17 cellular contexts compared by ENCODE assay signal in genomic region chr15:36370735-36371115, GRCh38.
A peak's percentile ranks its signal among the peaks of the same experiment; 100 is the strongest.
DNase-seq lines count a peak whose midpoint lies in the region; ATAC-seq and TF ChIP-seq lines count a peak whose summit lies in the region.
"Had no signal": no experiment of that assay in that cellular context is flagged by ENCODE, and none has a peak within 500 bp of the region (broad histone marks: within the 10 kb centered on the region; RNA-seq: fewer than 3 reads in every experiment).

No MANE protein-coding gene starts in this region.

- H3K27ac ChIP-seq in A673 (ENCODE audit: low read depth, low read length, poor library complexity, severe bottlenecking) (no peak overlapping the region), HCT116 (ENCODE audit: low read depth, low read length) (peak overlapping the region; percentile 88; the same call in 1 of the 2 replicates), foreskin keratinocyte (peak overlapping the region; percentile 25)
- H3K27ac ChIP-seq: vagina had no signal

- H3K4me3 ChIP-seq in A673 (ENCODE audit: low read depth, low read length, poor library complexity, severe bottlenecking) (no peak overlapping the region), HCT116 (replicated peaks in 1 of 2; ENCODE audit: low read depth in 1 of 2, low read length in 2 of 2) (no peak overlapping the region)
- H3K4me3 ChIP-seq: vagina had no signal

- RAD21 ChIA-PET in HCT116 (lab: Charles Lee; ENCODE audit: low non-redundant PET in 1 of 2, low total read pairs in 2 of 2, uncharacterized antibody in 2 of 2, unreplicated experiment in 2 of 2), result no interaction called here

- H3K4me1 Mint-ChIP-seq in WTC11 (peaks cover 4% of the 10 kb centered on the region), T-cell (no peaks in the 10 kb centered on the region)

- no peak overlapping the region for H3K27ac Mint-ChIP-seq in WTC11
- no peak overlapping the region for H3K27ac Mint-ChIP-seq in T-cell

- H3K36me3 ChIP-seq in A673 (ENCODE audit: insufficient read depth, low read length, poor library complexity, severe bottlenecking) (no peaks in the 10 kb centered on the region), HCT116 (ENCODE audit: control insufficient read depth in 1 of 2, insufficient read depth in 2 of 2, low read length in 2 of 2) (peaks cover 0 to 2% of the 10 kb centered on the region in 2 experiments; a peak in 1 of 4 replicates)
- H3K36me3 ChIP-seq: vagina had no signal

- CTCF ChIA-PET in A673 (lab: Charles Lee), result no interaction called here
- CTCF ChIA-PET in HCT116 (lab: Charles Lee), result no interaction called here
- CTCF ChIA-PET in WTC11 (lab: Charles Lee), result no interaction called here
- CTCF ChIA-PET in T-cell (lab: Charles Lee), result no interaction called here

- intact Hi-C loops in A673 (cut with micrococcal nuclease; ENCODE audit: unreplicated experiment) (no loop called here), HCT116 (cut with micrococcal nuclease) (no loop called here), cardiac septum (cut with DNase I) (no loop called here)

- POLR2A ChIA-PET in A673 (lab: Charles Lee; ENCODE audit: low non-redundant PET), result no interaction called here
- POLR2A ChIA-PET in HCT116 (lab: Charles Lee), result no interaction called here
- POLR2A ChIA-PET in WTC11 (lab: Charles Lee), result no interaction called here
- POLR2A ChIA-PET in T-cell (lab: Charles Lee), result no interaction called here

- H3K36me3 Mint-ChIP-seq in WTC11 (no peaks in the 10 kb centered on the region), T-cell (no peaks in the 10 kb centered on the region)

- H3K9me2 ChIP-seq in HCT116 (ENCODE audit: insufficient read depth), result no peaks in the 10 kb centered on the region

- H3K9me3 Mint-ChIP-seq in WTC11, result peaks cover 4% of the 10 kb centered on the region
- H3K9me3 Mint-ChIP-seq in T-cell, result peaks cover 0 to 3% (median 0%) of the 10 kb centered on the region in 3 donors

- no peaks in the 10 kb centered on the region for H3K27me3 Mint-ChIP-seq in WTC11 (ENCODE audit: low read depth)
- H3K27me3 Mint-ChIP-seq in T-cell, result no peaks in the 10 kb centered on the region

- peak overlapping the region; percentile 72 for H2AFZ ChIP-seq in HCT116 (ENCODE audit: low read depth, low read length, poor library complexity, severe bottlenecking)

- peak; percentile 6; the same call in 1 of the 2 replicates for TF ChIP-seq RAD21 in HCT116 (IDR thresholded peaks at IDR 0.05; ENCODE audit: low read depth)

- ATAC-seq in HCT116, result peak; percentile 64
- peak; percentile 85 for ATAC-seq in foreskin keratinocyte
- ATAC-seq in WTC11, result no peak
- ATAC-seq in T-cell (replicated peaks in 1 of 4), result no peak
- ATAC-seq: left lobe of liver had no signal

- BruUV-seq in A673 (replicated peaks; lab: Mats Ljungman, UMichigan) (no TSS peak), HCT116 (replicated peaks; lab: Mats Ljungman, UMichigan) (no TSS peak)

- no peaks in the 10 kb centered on the region for H3K4me1 ChIP-seq in A673 (ENCODE audit: insufficient read depth, low read length, poor library complexity, severe bottlenecking)
- H3K4me1 ChIP-seq in HCT116 (ENCODE audit: control insufficient read depth in 1 of 2, insufficient read depth in 2 of 2, low read length in 2 of 2), result peaks cover 51 to 57% of the 10 kb centered on the region in 2 experiments
- H3K4me1 ChIP-seq in foreskin keratinocyte, result peaks cover 29% of the 10 kb centered on the region
- H3K4me1 ChIP-seq: vagina had no signal

- H3K9ac ChIP-seq in HCT116 (ENCODE audit: low read length), result peak overlapping the region; percentile 39; the same call in 1 of the 2 replicates

- no peaks in the 10 kb centered on the region for H3K79me2 ChIP-seq in HCT116 (ENCODE audit: insufficient read depth, low read length)

- H3K27me3 ChIP-seq in A673 (replicated peaks; ENCODE audit: insufficient read depth, low read depth, low read length, poor library complexity) (no peaks in the 10 kb centered on the region), HCT116 (ENCODE audit: insufficient read depth, low read length) (no peaks in the 10 kb centered on the region), foreskin keratinocyte (no peaks in the 10 kb centered on the region)
- H3K27me3 ChIP-seq: vagina had no signal

- no peaks in the 10 kb centered on the region for H4K20me1 ChIP-seq in HCT116 (ENCODE audit: insufficient read depth)

- no peak for TF ChIP-seq POLR2A in HCT116 (IDR thresholded peaks at IDR 0.05; ENCODE audit: borderline replicate concordance, extremely low read depth, insufficient read depth, insufficient read length)

- H3K4me2 ChIP-seq in HCT116 (ENCODE audit: low read length), result peak overlapping the region; percentile 50

- H3K4me3 Mint-ChIP-seq in WTC11, result no peak overlapping the region
- no peak overlapping the region for H3K4me3 Mint-ChIP-seq in T-cell

- DNase-seq in A673 (ENCODE audit: low spot score), result peak; percentile 39
- peak; percentile 50 for DNase-seq in HCT116 (ENCODE audit: low read depth, low spot score)
- DNase-seq in amniotic epithelial cell (ENCODE audit: low read depth), result peak; percentile 63
- DNase-seq in foreskin keratinocyte, result peak; percentile 77 to 91
- no peak for DNase-seq in WTC11 (ENCODE audit: low spot score)
- no peak for DNase-seq in T-cell
- DNase-seq in activated CD8-positive, alpha-beta memory T cell treated with anti-CD3 and anti-CD28 coated beads, Interleukin-2, amount 50 U/mL, for 4 hours, result no peak
- no peak for DNase-seq in cardiac septum (ENCODE audit: low spot score)
- DNase-seq: activated CD4-positive, alpha-beta T cell treated with anti-CD3 and anti-CD28 coated beads, Interleukin-2, amount 50 U/mL, for 48 hours; activated gamma-delta T cell treated with Interleukin-2 at 50 U/mL for 16 hours; cerebellar nuclear complex; DMS79 treated with DMSO at 0.1 percent for 48 hours; Kasumi-1; NCI-H2171; nucleus accumbens had no signal

- TF ChIP-seq CTCF in A673 (conservative IDR thresholded peaks at IDR 0.05; ENCODE audit: low read depth, low read length) (no peak), HCT116 (IDR thresholded peaks at IDR 0.05 in 2 of 3, conservative IDR thresholded peaks at IDR 0.05 in 1 of 3; ENCODE audit: borderline replicate concordance in 1 of 3, insufficient read depth in 1 of 3, low read depth in 2 of 3, low read length in 2 of 3) (no peak), foreskin keratinocyte (conservative IDR thresholded peaks at IDR 0.05) (no peak), WTC11 (IDR thresholded peaks at IDR 0.05) (no peak)

- H3K9me3 ChIP-seq in A673 (ENCODE audit: low read depth, low read length, poor library complexity, severe bottlenecking) (no peaks in the 10 kb centered on the region), HCT116 (ENCODE audit: control insufficient read depth in 1 of 2, insufficient read depth in 1 of 2, low read depth in 1 of 2, low read length in 2 of 2) (no peaks in the 10 kb centered on the region)
- H3K9me3 ChIP-seq: vagina had no signal

TF ChIP-seq in HCT116, 20 proteins besides CTCF, POLR2A, EP300 and RAD21:
- peak; percentile 60 for TF ChIP-seq JUND (IDR thresholded peaks at IDR 0.05)
- TF ChIP-seq YY1 (IDR thresholded peaks at IDR 0.05; ENCODE audit: extremely low read depth, insufficient replicate concordance, low read depth, low read length), result no peak
- TF ChIP-seq FOSL1 (IDR thresholded peaks at IDR 0.05; ENCODE audit: low read depth), result peak; percentile 59; the same call in 1 of the 2 replicates
- no peak for TF ChIP-seq EZH2 (IDR thresholded peaks at IDR 0.05)
- no peak for TF ChIP-seq TCF7L2 (IDR thresholded peaks at IDR 0.05; ENCODE audit: borderline replicate concordance, extremely low read depth, insufficient read depth, insufficient read length)
- TF ChIP-seq CEBPB (IDR thresholded peaks at IDR 0.05; ENCODE audit: low read depth), result peak; percentile 37; the same call in 1 of the 2 replicates
- no peak for TF ChIP-seq CBX3 (IDR thresholded peaks at IDR 0.05; ENCODE audit: low read depth)
- TF ChIP-seq SP1 (IDR thresholded peaks at IDR 0.05; ENCODE audit: low read depth), result peak; percentile 53; the same call in 1 of the 2 replicates
TF ChIP-seq in HCT116: peak in this region for 4.

TF ChIP-seq in WTC11, 78 proteins besides CTCF, POLR2A, EP300 and RAD21 (continues in another document):
- TF ChIP-seq JUN (CRISPR knock-in tag; IDR thresholded peaks at IDR 0.05) (no peak), ZSCAN18 (CRISPR knock-in tag; IDR thresholded peaks at IDR 0.05) (no peak), NR3C1 (CRISPR knock-in tag; conservative IDR thresholded peaks at IDR 0.05; ENCODE audit: low read depth) (no peak), ZNF121 (CRISPR knock-in tag; IDR thresholded peaks at IDR 0.05) (no peak), SMAD3 (CRISPR knock-in tag; IDR thresholded peaks at IDR 0.05; ENCODE audit: borderline replicate concordance) (no peak), ATF1 (CRISPR knock-in tag; IDR thresholded peaks at IDR 0.05) (no peak), IRF1 (CRISPR knock-in tag; IDR thresholded peaks at IDR 0.05) (no peak), E2F5 (CRISPR knock-in tag; IDR thresholded peaks at IDR 0.05) (no peak)

Comparison
In these comparisons a context has a peak if more than half of its experiments do, and no peak if none do; other contexts are left out.
1. DNase-seq: peak in A673 (single experiment), HCT116 (single experiment), amniotic epithelial cell (single experiment) and foreskin keratinocyte (2 of 2); none in WTC11 (single experiment), T-cell (0 of 34), activated CD8-positive, alpha-beta memory T cell treated with anti-CD3 and anti-CD28 coated beads, Interleukin-2, amount 50 U/mL, for 4 hours (single experiment) and cardiac septum (single experiment).
2. ATAC-seq: peak in HCT116 (single experiment) and foreskin keratinocyte (single experiment); none in WTC11 (single experiment) and T-cell (0 of 4).